8 cellular contexts compared by ENCODE assay signal in the genomic region with DNA sequence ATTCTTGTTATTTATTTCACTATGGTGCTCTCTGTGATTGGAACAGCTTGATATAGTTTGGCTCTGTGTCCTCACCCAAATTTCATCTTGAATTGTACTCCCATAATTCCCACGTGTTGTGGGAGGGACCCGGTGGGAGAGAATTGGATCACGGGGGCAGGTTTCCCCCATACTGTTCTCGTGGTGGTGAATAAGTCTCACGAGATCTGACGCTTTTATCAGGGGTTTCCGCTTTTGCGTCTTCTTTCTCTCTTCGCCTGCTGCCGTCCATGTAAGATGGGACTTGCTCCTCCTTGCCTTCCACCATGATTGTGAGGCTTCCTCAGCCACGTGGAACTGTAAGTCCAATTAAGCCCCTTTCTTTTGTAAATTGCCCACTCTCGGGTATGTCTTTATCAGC.
A peak's percentile ranks its signal among the peaks of the same experiment; 100 is the strongest.
DNase-seq lines count a peak whose midpoint lies in the region; FAIRE-seq and TF ChIP-seq lines count a peak whose summit lies in the region.
"Not testable (repeated sequence)": the region's sequence is repeated elsewhere in the genome, so short reads cannot be mapped to it uniquely, and the experiment has no call there.

No MANE protein-coding gene starts in this region.

- not testable (repeated sequence) for H3K79me1 ChIP-seq in neuronal stem cell (ENCODE audit: low read depth, low read length)

- not testable (repeated sequence) for H3K36me3 ChIP-seq in SK-N-MC (ENCODE audit: insufficient read depth, low read length); breast epithelium; left ventricle myocardium inferior; neuronal stem cell (replicated peaks in 1 of 2; ENCODE audit: control insufficient read depth in 2 of 2, insufficient read depth in 2 of 2, low read length in 2 of 2)

- H3K18ac ChIP-seq in neuronal stem cell (ENCODE audit: low read length) = not testable (repeated sequence)

- H2BK15ac ChIP-seq in neuronal stem cell (ENCODE audit: low read length) = not testable (repeated sequence)

- not testable (repeated sequence) for H2BK12ac ChIP-seq in neuronal stem cell (ENCODE audit: low read length)

- not testable (repeated sequence) for H2BK5ac ChIP-seq in neuronal stem cell (ENCODE audit: low read length)

- not testable (repeated sequence) for H3K4me2 ChIP-seq in neuronal stem cell (ENCODE audit: insufficient read depth, low read length, poor library complexity, severe bottlenecking)

- not testable (repeated sequence) for H3K23ac ChIP-seq in neuronal stem cell (ENCODE audit: low read depth, low read length, poor library complexity)

- not testable (repeated sequence) for H2AK5ac ChIP-seq in neuronal stem cell (ENCODE audit: low read depth, low read length)

- DNase-seq in Daoy (ENCODE audit: low read depth) (peak; percentile 73), NCI-H1930 (lab: John Stamatoyannopoulos, UW) (peak; percentile 3 to 41), fibroblast of pulmonary artery (ENCODE audit: low read depth) (peak; percentile 83), urothelium cell line (ENCODE audit: low spot score) (peak; percentile 26)
- DNase-seq in SK-N-MC (ENCODE audit: low read depth, low spot score); breast epithelium (ENCODE audit: low spot score in 2 of 2); left ventricle myocardium inferior; neuronal stem cell (ENCODE audit: low spot score): not testable (repeated sequence)

- not testable (repeated sequence) for H4K8ac ChIP-seq in neuronal stem cell (ENCODE audit: low read depth, low read length)

- not testable (repeated sequence) for H3K4ac ChIP-seq in neuronal stem cell (ENCODE audit: low read length)

- not testable (repeated sequence) for H4K91ac ChIP-seq in neuronal stem cell (ENCODE audit: low read depth, low read length, poor library complexity)

- H3K27ac ChIP-seq in SK-N-MC; neuronal stem cell (replicated peaks; ENCODE audit: low read length): not testable (repeated sequence)
- H3K27ac ChIP-seq in breast epithelium (peak overlapping the region; percentile 42 to 66), left ventricle myocardium inferior (replicated peaks) (peak overlapping the region; percentile 43)

- not testable (repeated sequence) for H3K14ac ChIP-seq in neuronal stem cell (ENCODE audit: low read length)

- not testable (repeated sequence) for H3K9ac ChIP-seq in SK-N-MC (ENCODE audit: insufficient read length); neuronal stem cell (ENCODE audit: low read depth, low read length, poor library complexity)

- peak overlapping the region; percentile 30 for H3K4me3 ChIP-seq in SK-N-MC
- H3K4me3 ChIP-seq in breast epithelium = peak overlapping the region in 2 of 3 donors; percentile 37 to 60
- peak overlapping the region; percentile 68 for H3K4me3 ChIP-seq in fibroblast of pulmonary artery (replicated peaks; ENCODE audit: low read depth, low read length)
- peak overlapping the region; percentile 29 for H3K4me3 ChIP-seq in left ventricle myocardium inferior
- not testable (repeated sequence) for H3K4me3 ChIP-seq in neuronal stem cell (ENCODE audit: low read length in 2 of 2)

- not testable (repeated sequence) for H3K4me1 ChIP-seq in breast epithelium; left ventricle myocardium inferior; neuronal stem cell (ENCODE audit: control insufficient read depth in 2 of 2, insufficient read depth in 1 of 2, low read depth in 1 of 2, low read length in 2 of 2)

- H3K27me3 ChIP-seq in breast epithelium; neuronal stem cell (ENCODE audit: control insufficient read depth in 3 of 3, insufficient read depth in 3 of 3, low read depth in 1 of 3, low read length in 3 of 3): not testable (repeated sequence)
- peaks cover 65% of the 10 kb centered on the region for H3K27me3 ChIP-seq in left ventricle myocardium inferior (ENCODE audit: low read depth)

- peak overlapping the region; percentile 40 for H2AFZ ChIP-seq in neuronal stem cell (ENCODE audit: low read length)

- not testable (repeated sequence) for FAIRE-seq in urothelium cell line (lab: Jason Lieb, UNC)

- intact Hi-C loops in breast epithelium (cut with DNase I; ENCODE audit: low total_unique reads); left ventricle myocardium inferior (cut with micrococcal nuclease): not testable (repeated sequence)

- not testable (repeated sequence) for H2BK120ac ChIP-seq in neuronal stem cell (ENCODE audit: low read depth, low read length)

- not testable (repeated sequence) for TF ChIP-seq CTCF in breast epithelium (IDR thresholded peaks at IDR 0.05); fibroblast of pulmonary artery (IDR thresholded peaks at IDR 0.05; ENCODE audit: low read length, missing control alignments); left ventricle myocardium inferior (IDR thresholded peaks at IDR 0.05; ENCODE audit: borderline replicate concordance)

- not testable (repeated sequence) for TF ChIP-seq POLR2A in breast epithelium (IDR thresholded peaks at IDR 0.05)

- not testable (repeated sequence) for H3K9me3 ChIP-seq in SK-N-MC (ENCODE audit: low read depth, low read length); breast epithelium; left ventricle myocardium inferior (replicated peaks); neuronal stem cell (replicated peaks in 1 of 2; ENCODE audit: control insufficient read depth in 2 of 2, insufficient read depth in 1 of 2, low read depth in 1 of 2, low read length in 2 of 2)

- WGBS in neuronal stem cell (ENCODE audit: extremely low coverage in 2 of 2, insufficient read length in 2 of 2, insufficient replicate concordance in 1 of 2), 2 donors = no CpG with 5 or more reads among the region's 12 CpGs
